13 cellular contexts compared by ENCODE assay signal in the genomic region with DNA sequence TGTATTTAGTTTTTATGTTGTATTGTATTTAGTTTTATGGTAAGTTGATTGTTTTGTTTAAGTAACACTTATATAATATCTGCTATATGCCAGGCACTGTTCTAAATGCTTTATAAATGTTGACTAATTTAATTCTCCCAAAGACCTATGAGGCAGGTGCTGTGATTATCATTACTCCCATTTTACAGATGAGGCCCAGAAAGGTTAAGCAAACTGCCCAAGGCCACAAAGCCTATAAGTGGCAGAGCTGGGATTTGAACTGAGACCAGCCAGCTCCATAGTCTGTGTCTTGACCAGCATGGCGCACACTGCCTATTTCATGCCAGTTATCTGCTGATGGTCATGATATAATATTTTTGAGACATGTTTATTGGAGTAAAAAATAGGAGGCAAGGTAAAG. TPM values are rescaled to one million over a fixed set of nuclear protein-coding genes. Genes with fewer than 3 reads are reported as not detected.
DNase-seq lines count a peak whose midpoint lies in the region; ATAC-seq and TF ChIP-seq lines count a peak whose summit lies in the region.
"Had no signal": no experiment of that assay in that cellular context is flagged by ENCODE, and none has a peak within 500 bp of the region (broad histone marks: within the 10 kb centered on the region; RNA-seq: fewer than 3 reads in every experiment).

No MANE protein-coding gene starts in this region.

- H3K36me3 ChIP-seq in CD4-positive, CD25-positive, alpha-beta regulatory T cell (ENCODE audit: control insufficient read depth, insufficient read depth, low read length) = peaks cover 42% of the 10 kb centered on the region
- peaks cover 60% of the 10 kb centered on the region for H3K36me3 ChIP-seq in DOHH2 (ENCODE audit: control insufficient read depth, low read length)
- H3K36me3 ChIP-seq: gastroesophageal sphincter had no signal

- CTCF ChIA-PET in activated CD8-positive, alpha-beta T cell treated with anti-CD3 and anti-CD28 coated beads for 36 hours (lab: Charles Lee) = interaction anchor here (1.6 kb wide), 1 partner anchor 191 kb away, joined by 7 read pairs; no protein-coding TSS in a partner anchor

- peak overlapping the region; percentile 47 to 91 (median 91) for H3K27ac Mint-ChIP-seq in CD4-positive, CD25-positive, alpha-beta regulatory T cell
- H3K27ac Mint-ChIP-seq in activated CD8-positive, alpha-beta T cell treated with anti-CD3 and anti-CD28 coated beads for 36 hours = peak overlapping the region; percentile 92
- peak overlapping the region; percentile 91 to 96 (median 94) for H3K27ac Mint-ChIP-seq in immature natural killer cell
- H3K27ac Mint-ChIP-seq: type B pancreatic cell had no signal

- no peaks in the 10 kb centered on the region for H3K27me3 ChIP-seq in CD4-positive, CD25-positive, alpha-beta regulatory T cell (ENCODE audit: control insufficient read depth, insufficient read depth, low read length)
- no peaks in the 10 kb centered on the region for H3K27me3 ChIP-seq in DOHH2 (ENCODE audit: control insufficient read depth, low read length)

- no peaks in the 10 kb centered on the region for H3K9me2 ChIP-seq in DOHH2 (replicated peaks; ENCODE audit: control insufficient read depth, low read length)

- H3K4me2 ChIP-seq in DOHH2 (ENCODE audit: low read length) = peak overlapping the region; percentile 90

- H3K9me3 Mint-ChIP-seq in CD4-positive, CD25-positive, alpha-beta regulatory T cell = peaks cover 0 to 19% (median 4%) of the 10 kb centered on the region in 7 donors
- H3K9me3 Mint-ChIP-seq in activated CD8-positive, alpha-beta T cell treated with anti-CD3 and anti-CD28 coated beads for 36 hours = peaks cover 16% of the 10 kb centered on the region
- peaks cover 4 to 24% (median 17%) of the 10 kb centered on the region in 6 donors for H3K9me3 Mint-ChIP-seq in immature natural killer cell

- peaks cover 15% of the 10 kb centered on the region for H3F3A ChIP-seq in DOHH2 (ENCODE audit: control insufficient read depth, insufficient read depth)

- peak overlapping the region; percentile 46 for H3K4me3 ChIP-seq in CD4-positive, CD25-positive, alpha-beta regulatory T cell (ENCODE audit: low read depth, low read length)
- peak overlapping the region; percentile 84 for H3K4me3 ChIP-seq in DOHH2 (ENCODE audit: low read length)
- H3K4me3 ChIP-seq: gastroesophageal sphincter, mucosa of descending colon had no signal

- H3K27me3 Mint-ChIP-seq in CD4-positive, CD25-positive, alpha-beta regulatory T cell = no peaks in the 10 kb centered on the region
- no peaks in the 10 kb centered on the region for H3K27me3 Mint-ChIP-seq in activated CD8-positive, alpha-beta T cell treated with anti-CD3 and anti-CD28 coated beads for 36 hours
- H3K27me3 Mint-ChIP-seq in immature natural killer cell (ENCODE audit: low read depth in 3 of 3) = peaks cover 0 to 9% (median 3%) of the 10 kb centered on the region in 3 donors
- H3K27me3 Mint-ChIP-seq: type B pancreatic cell had no signal

- H3K36me3 Mint-ChIP-seq in CD4-positive, CD25-positive, alpha-beta regulatory T cell = peaks cover 34% of the 10 kb centered on the region
- peaks cover 89% of the 10 kb centered on the region for H3K36me3 Mint-ChIP-seq in activated CD8-positive, alpha-beta T cell treated with anti-CD3 and anti-CD28 coated beads for 36 hours (ENCODE audit: low read depth)
- peaks cover 24 to 40% (median 29%) of the 10 kb centered on the region in 3 donors for H3K36me3 Mint-ChIP-seq in immature natural killer cell
- H3K36me3 Mint-ChIP-seq: type B pancreatic cell had no signal

- ATAC-seq in CD4-positive, CD25-positive, alpha-beta regulatory T cell (ENCODE audit: low read depth in 2 of 2) = no peak
- ATAC-seq in activated CD8-positive, alpha-beta T cell treated with anti-CD3 and anti-CD28 coated beads for 36 hours = peak; percentile 2
- ATAC-seq in GM18861 (IDR thresholded peaks at IDR 0.05; ENCODE audit: unreplicated experiment) (no peak), HG03521 (IDR thresholded peaks at IDR 0.05; ENCODE audit: unreplicated experiment) (no peak)
- ATAC-seq: gastroesophageal sphincter had no signal

- no peak for DNase-seq in CD4-positive, CD25-positive, alpha-beta regulatory T cell
- DNase-seq in activated CD8-positive, alpha-beta T cell treated with anti-CD3 and anti-CD28 coated beads for 36 hours = peak; percentile 14
- no peak for DNase-seq in immature natural killer cell
- no peak for DNase-seq in NCI-H2196 treated with DMSO at 0.1 percent for 48 hours (lab: John Stamatoyannopoulos, UW; ENCODE audit: unreplicated experiment)
- DNase-seq: NCI-H1105 treated with DMSO at 0.1 percent for 48 hours had no signal

- H4K20me1 ChIP-seq in DOHH2 (ENCODE audit: control insufficient read depth, insufficient read depth, low read depth, low read length) = peaks cover 3% of the 10 kb centered on the region; the same call in 1 of the 2 replicates

- intact Hi-C loops in activated CD8-positive, alpha-beta T cell treated with anti-CD3 and anti-CD28 coated beads for 36 hours (cut with micrococcal nuclease) = loop anchor here (2.0 kb wide), 1 partner anchor 17 kb away; no protein-coding TSS in a partner anchor

- H3K79me2 ChIP-seq in DOHH2 (ENCODE audit: control insufficient read depth, low read length) = peaks cover 37% of the 10 kb centered on the region

- peak overlapping the region; percentile 12 to 62 (median 32) for H3K4me3 Mint-ChIP-seq in CD4-positive, CD25-positive, alpha-beta regulatory T cell
- H3K4me3 Mint-ChIP-seq in activated CD8-positive, alpha-beta T cell treated with anti-CD3 and anti-CD28 coated beads for 36 hours = peak overlapping the region; percentile 64
- H3K4me3 Mint-ChIP-seq in immature natural killer cell = peak overlapping the region in 4 of 5 donors; percentile 24 to 61 (median 47)
- H3K4me3 Mint-ChIP-seq: type B pancreatic cell had no signal

- H3K9me3 ChIP-seq in CD4-positive, CD25-positive, alpha-beta regulatory T cell (ENCODE audit: control insufficient read depth in 2 of 2, low read length in 2 of 2) = peaks cover 17 to 23% of the 10 kb centered on the region in 2 experiments
- H3K9me3 ChIP-seq in DOHH2 (ENCODE audit: control insufficient read depth, insufficient read depth, low read length) = peaks cover 18% of the 10 kb centered on the region

- POLR2A ChIA-PET in activated CD8-positive, alpha-beta T cell treated with anti-CD3 and anti-CD28 coated beads for 36 hours (lab: Charles Lee) = interaction anchor here (1.1 to 4.8 kb wide), 7 partner anchors 9 to 190 kb away, joined by 3 to 71 read pairs (median 9); a partner anchor contains a TSS

- peaks cover 19% of the 10 kb centered on the region for H3K4me1 ChIP-seq in CD4-positive, CD25-positive, alpha-beta regulatory T cell (ENCODE audit: control insufficient read depth, insufficient read depth, low read length, poor library complexity, severe bottlenecking)
- H3K4me1 ChIP-seq in DOHH2 (ENCODE audit: control insufficient read depth, low read length) = peaks cover 77% of the 10 kb centered on the region
- H3K4me1 ChIP-seq: gastroesophageal sphincter had no signal

- TF ChIP-seq CTCF in DOHH2 (IDR thresholded peaks at IDR 0.05; ENCODE audit: low read depth, low read length, poor library complexity, severe bottlenecking) = no peak
- TF ChIP-seq CTCF in activated CD8-positive, alpha-beta T cell treated with anti-CD3 and anti-CD28 coated beads for 36 hours (IDR thresholded peaks at IDR 0.05) = no peak

- peaks cover 27 to 67% (median 44%) of the 10 kb centered on the region in 4 donors for H3K4me1 Mint-ChIP-seq in CD4-positive, CD25-positive, alpha-beta regulatory T cell
- peaks cover 81% of the 10 kb centered on the region for H3K4me1 Mint-ChIP-seq in activated CD8-positive, alpha-beta T cell treated with anti-CD3 and anti-CD28 coated beads for 36 hours (ENCODE audit: low read depth)
- peaks cover 32 to 77% of the 10 kb centered on the region in 2 donors for H3K4me1 Mint-ChIP-seq in immature natural killer cell

- H3K27ac ChIP-seq in CD4-positive, CD25-positive, alpha-beta regulatory T cell (ENCODE audit: insufficient read depth, low read length, poor library complexity, severe bottlenecking) = peak overlapping the region; percentile 72
- H3K27ac ChIP-seq in DOHH2 (ENCODE audit: low read depth, low read length) = peak overlapping the region; percentile 95
- H3K27ac ChIP-seq: C4-2B, gastroesophageal sphincter had no signal

RNA-seq across cellular contexts. Expression of a gene that starts 24.0 kb away (rescaled TPM):
- 63.1 TPM for total RNA-seq in CD4-positive, CD25-positive, alpha-beta regulatory T cell
- polyA plus RNA-seq in CD4-positive, CD25-positive, alpha-beta regulatory T cell = 10 to 100 TPM; 34.3 to 50.7 (median 37.3) TPM
- total RNA-seq in activated CD8-positive, alpha-beta T cell treated with anti-CD3 and anti-CD28 coated beads for 36 hours = 10 to 100 TPM; 95.6 to 97.2 TPM
- polyA plus RNA-seq in immature natural killer cell = 10 to 100 TPM; 27.5 to 59.7 (median 49.6) TPM
- total RNA-seq: epithelial cell of proximal tubule had no signal
